ENCODE assay signal across 25 cellular contexts in genomic region chr7:151431281-151431767, GRCh38. TPM values are rescaled to one million over a fixed set of nuclear protein-coding genes. Genes with fewer than 3 reads are reported as not detected.
"Had no signal": no experiment of that assay in that cellular context is flagged by ENCODE, and none has a peak within 500 bp of the region (broad histone marks: within the 10 kb centered on the region; RNA-seq: fewer than 3 reads in every experiment).

No MANE protein-coding gene starts in this region.

- H3K27ac Mint-ChIP-seq: activated CD8-positive, alpha-beta memory T cell treated with anti-CD3 and anti-CD28 coated beads, Interleukin-2, amount 10 ng/mL, durations not matched to agents 7 days and 5 days; activated T-helper 17 cell treated with anti-CD3 and anti-CD28 coated beads, Interleukin-2, amount 50 U/mL, for 72 hours; neural progenitor cell; stimulated activated memory B cell treated with anti-CD40 and anti-IgM and Interleukin-4, amounts not matched to agents 10 μg/mL and 1 μg/mL and 100 μg/mL, for 72 hours had no signal

- FAIRE-seq: astrocyte, bronchial epithelial cell, endometrium, frontal cortex, keratinocyte, pancreas had no signal

- H3K4me2 ChIP-seq: neural progenitor cell had no signal

- H3K4me3 ChIP-seq: adrenal gland, neural progenitor cell, pancreas, testis, upper lobe of left lung had no signal

- H3K36me3 Mint-ChIP-seq: activated CD8-positive, alpha-beta memory T cell treated with anti-CD3 and anti-CD28 coated beads, Interleukin-2, amount 10 ng/mL, durations not matched to agents 7 days and 5 days; activated naive CD4-positive, alpha-beta T cell treated with anti-CD3 and anti-CD28 coated beads, Interleukin-2, amount 50 U/mL, for 72 hours; neural progenitor cell; stimulated activated memory B cell treated with anti-CD40 and anti-IgM and Interleukin-4, amounts not matched to agents 10 μg/mL and 1 μg/mL and 100 μg/mL, for 72 hours had no signal

- H3K27ac ChIP-seq: adrenal gland, neural progenitor cell, pancreas, testis, upper lobe of left lung, VCaP had no signal

- H3K27me3 ChIP-seq: adrenal gland, neural progenitor cell, pancreas, testis, upper lobe of left lung had no signal

- H3K4me3 Mint-ChIP-seq: activated CD8-positive, alpha-beta memory T cell treated with anti-CD3 and anti-CD28 coated beads, Interleukin-2, amount 10 ng/mL, durations not matched to agents 7 days and 5 days; neural progenitor cell; stimulated activated memory B cell treated with anti-CD40 and anti-IgM and Interleukin-4, amounts not matched to agents 10 μg/mL and 1 μg/mL and 100 μg/mL, for 72 hours had no signal

- DNase-seq: activated CD4-positive, alpha-beta T cell treated with anti-CD3 and anti-CD28 coated beads, Interleukin-2, amount 50 U/mL, for 48 hours; activated CD8-positive, alpha-beta memory T cell treated with anti-CD3 and anti-CD28 coated beads, Interleukin-2, amount 10 ng/mL, durations not matched to agents 7 days and 5 days; adrenal gland; cerebellar nuclear complex; cortex of kidney; erythroblast; hypothalamus; midbrain; stimulated activated CD4-positive, alpha-beta T cell treated with anti-CD3 and anti-CD28 coated beads, Interleukin-4, amount 100 ng/mL, for 4 hours; testis had no signal

- H3K27me3 Mint-ChIP-seq: activated T-helper 17 cell treated with anti-CD3 and anti-CD28 coated beads, Interleukin-2, amount 50 U/mL, for 72 hours had no signal

- H3K9me3 Mint-ChIP-seq: activated naive CD4-positive, alpha-beta T cell treated with anti-CD3 and anti-CD28 coated beads, Interleukin-2, amount 50 U/mL, for 72 hours; activated T-helper 17 cell treated with anti-CD3 and anti-CD28 coated beads, Interleukin-2, amount 50 U/mL, for 72 hours; neural progenitor cell; stimulated activated memory B cell treated with anti-CD40 and anti-IgM and Interleukin-4, amounts not matched to agents 10 μg/mL and 1 μg/mL and 100 μg/mL, for 72 hours had no signal

- H3K36me3 ChIP-seq: adrenal gland, neural progenitor cell, pancreas, upper lobe of left lung had no signal

- H2AFZ ChIP-seq: neural progenitor cell had no signal

- H3K9me3 ChIP-seq: adrenal gland, pancreas, testis, upper lobe of left lung had no signal

- H3K9ac ChIP-seq: neural progenitor cell had no signal

- ATAC-seq: activated CD8-positive, alpha-beta memory T cell treated with anti-CD3 and anti-CD28 coated beads, Interleukin-2, amount 10 ng/mL, durations not matched to agents 7 days and 5 days; activated naive CD4-positive, alpha-beta T cell treated with anti-CD3 and anti-CD28 coated beads, Interleukin-2, amount 50 U/mL, for 72 hours; activated T-helper 17 cell treated with anti-CD3 and anti-CD28 coated beads, Interleukin-2, amount 50 U/mL, for 72 hours; pancreas; sciatic nerve; stimulated activated memory B cell treated with anti-CD40 and anti-IgM and Interleukin-4, amounts not matched to agents 10 μg/mL and 1 μg/mL and 100 μg/mL, for 72 hours had no signal

RNA-seq across cellular contexts. Expression of gene CRYGN, which starts 8.6 kb away (rescaled TPM):
- total RNA-seq: activated CD8-positive, alpha-beta memory T cell treated with anti-CD3 and anti-CD28 coated beads, Interleukin-2, amount 10 ng/mL, durations not matched to agents 7 days and 5 days; activated T-helper 17 cell treated with anti-CD3 and anti-CD28 coated beads, Interleukin-2, amount 50 U/mL, for 72 hours; astrocyte; bronchial epithelial cell; lung microvascular endothelial cell; T-helper 1 cell treated with Interleukin-12 subunit alpha and Interleukin-12 subunit beta and Interleukin-4 antibody, amounts not matched to agents 30 ng/mL and 1 ng/mL, for 36 hours had no signal
- polyA plus RNA-seq: keratinocyte had no signal

RNA-seq across cellular contexts. Expression of gene WDR86, which starts 21.5 kb away (rescaled TPM):
- total RNA-seq: activated naive CD4-positive, alpha-beta T cell treated with anti-CD3 and anti-CD28 coated beads, Interleukin-2, amount 50 U/mL, for 72 hours; lung microvascular endothelial cell; T-helper 1 cell treated with Interleukin-12 subunit alpha and Interleukin-12 subunit beta and Interleukin-4 antibody, amounts not matched to agents 30 ng/mL and 1 ng/mL, for 36 hours had no signal
- polyA plus RNA-seq: keratinocyte had no signal
